ENCODE assay signal across 1 cellular context in genomic region chr7:143426479-143427142, GRCh38.
TF ChIP-seq lines count a peak whose summit lies in the region.

No MANE protein-coding gene starts in this region.

TF ChIP-seq in K562, 482 proteins besides CTCF, POLR2A, EP300 and RAD21 (continued from another document and continues in another):
- TF ChIP-seq POLR3G (IDR thresholded peaks at IDR 0.05; ENCODE audit: extremely low read depth, insufficient read length, insufficient replicate concordance), result no peak
- no peak for TF ChIP-seq SNIP1 (IDR thresholded peaks at IDR 0.05; ENCODE audit: low read depth)
- TF ChIP-seq CHD1 (IDR thresholded peaks at IDR 0.05; ENCODE audit: low read length), result no peak
- TF ChIP-seq RBM17 (IDR thresholded peaks at IDR 0.05; ENCODE audit: borderline replicate concordance, low read depth, low read length), result no peak
- TF ChIP-seq ZKSCAN3 (CRISPR knock-in tag; IDR thresholded peaks at IDR 0.05), result no peak
- TF ChIP-seq ZNF644 (tag; IDR thresholded peaks at IDR 0.05; ENCODE audit: low read depth), result no peak
- no peak for TF ChIP-seq PHTF2 (CRISPR knock-in tag; IDR thresholded peaks at IDR 0.05)
- TF ChIP-seq HMBOX1 (IDR thresholded peaks at IDR 0.05), result peak; percentile 67
- TF ChIP-seq PHB (CRISPR knock-in tag; IDR thresholded peaks at IDR 0.05), result no peak
- 0 out of 2 replicates have a peak, but pooled peaks have one; percentile 39 for TF ChIP-seq ZEB2 (IDR thresholded peaks at IDR 0.05)
- TF ChIP-seq MAFF (IDR thresholded peaks at IDR 0.05; ENCODE audit: low read length), result no peak
- TF ChIP-seq ZNF277 (CRISPR knock-in tag; IDR thresholded peaks at IDR 0.05; ENCODE audit: borderline replicate concordance), result no peak
- TF ChIP-seq HNRNPLL (IDR thresholded peaks at IDR 0.05; ENCODE audit: low read depth, low read length, poor library complexity, severe bottlenecking), result no peak
- TF ChIP-seq TEAD4 (IDR thresholded peaks at IDR 0.05; ENCODE audit: low read length), result peak; percentile 89
- no peak for TF ChIP-seq TEAD4 (CRISPR knock-in tag; IDR thresholded peaks at IDR 0.05; ENCODE audit: borderline replicate concordance)
- TF ChIP-seq NFXL1 (CRISPR knock-in tag; IDR thresholded peaks at IDR 0.05), result no peak
- peak; percentile 89 for TF ChIP-seq NCOR1 (IDR thresholded peaks at IDR 0.05)
- no peak for TF ChIP-seq THRAP3 (IDR thresholded peaks at IDR 0.05; ENCODE audit: borderline replicate concordance)
- TF ChIP-seq PHF20 (IDR thresholded peaks at IDR 0.05; ENCODE audit: partially characterized antibody), result no peak
- TF ChIP-seq KLF6 (CRISPR knock-in tag; IDR thresholded peaks at IDR 0.05; ENCODE audit: borderline replicate concordance), result no peak
- no peak for TF ChIP-seq ELK1 (CRISPR knock-in tag; IDR thresholded peaks at IDR 0.05)
- TF ChIP-seq DDX20 (tag; IDR thresholded peaks at IDR 0.05; ENCODE audit: low read depth), result no peak
- TF ChIP-seq WHSC1 (IDR thresholded peaks at IDR 0.05; ENCODE audit: low read length), result no peak
- TF ChIP-seq DPF2 (IDR thresholded peaks at IDR 0.05), result peak; percentile 90
- no peak for TF ChIP-seq ZNF280A (IDR thresholded peaks at IDR 0.05; ENCODE audit: low read depth, partially characterized antibody)
- peak; percentile 83 for TF ChIP-seq CBFA2T2 (conservative IDR thresholded peaks at IDR 0.05)
- peak; percentile 71 for TF ChIP-seq HDAC3 (IDR thresholded peaks at IDR 0.05; ENCODE audit: borderline replicate concordance, partially characterized antibody)
- TF ChIP-seq SETDB1 (IDR thresholded peaks at IDR 0.05; ENCODE audit: low read length), result no peak
- TF ChIP-seq ZNF764 (CRISPR knock-in tag; IDR thresholded peaks at IDR 0.05; ENCODE audit: low read depth), result no peak
- no peak for TF ChIP-seq ZNF212 (CRISPR knock-in tag; IDR thresholded peaks at IDR 0.05)
- TF ChIP-seq MED1 (CRISPR knock-in tag; IDR thresholded peaks at IDR 0.05; ENCODE audit: borderline replicate concordance), result no peak
- TF ChIP-seq MCM2 (IDR thresholded peaks at IDR 0.05; ENCODE audit: low read depth), result no peak
- TF ChIP-seq NR2C2 (CRISPR knock-in tag; IDR thresholded peaks at IDR 0.05), result no peak
- peak; percentile 75 for TF ChIP-seq NR2C2 (tag; IDR thresholded peaks at IDR 0.05)
- TF ChIP-seq MIER1 (IDR thresholded peaks at IDR 0.05; ENCODE audit: low read depth), result no peak
- no peak for TF ChIP-seq RBM25 (IDR thresholded peaks at IDR 0.05; ENCODE audit: low read depth, low read length, severe bottlenecking)
- TF ChIP-seq FOXA1 (IDR thresholded peaks at IDR 0.05; ENCODE audit: borderline replicate concordance), result no peak
- no peak for TF ChIP-seq HMGN3 (IDR thresholded peaks at IDR 0.05; ENCODE audit: borderline replicate concordance, extremely low read depth, insufficient read length, low read depth, low read length)
- no peak for TF ChIP-seq SLC30A9 (CRISPR knock-in tag; IDR thresholded peaks at IDR 0.05)
- no peak for TF ChIP-seq TAF15 (IDR thresholded peaks at IDR 0.05; ENCODE audit: low read depth, low read length)
- no peak for TF ChIP-seq ZKSCAN1 (IDR thresholded peaks at IDR 0.05; ENCODE audit: low read depth, low read length)
- TF ChIP-seq SAFB2 (IDR thresholded peaks at IDR 0.05; ENCODE audit: borderline replicate concordance, low read depth, low read length, severe bottlenecking), result no peak
- no peak for TF ChIP-seq ELF1 (tag; IDR thresholded peaks at IDR 0.05)
- no peak for TF ChIP-seq MEF2D (tag; conservative IDR thresholded peaks at IDR 0.05; ENCODE audit: low read depth)
- TF ChIP-seq THRA (IDR thresholded peaks at IDR 0.05), result no peak
- TF ChIP-seq TRIM24 (IDR thresholded peaks at IDR 0.05), result peak in 1 of 2 experiments; percentile 76; a peak in 3 of 4 replicates
- TF ChIP-seq SNAPC5 (CRISPR knock-in tag; IDR thresholded peaks at IDR 0.05), result no peak
- TF ChIP-seq ZNF23 (CRISPR knock-in tag; IDR thresholded peaks at IDR 0.05), result no peak
- TF ChIP-seq ZNF431 (CRISPR knock-in tag; IDR thresholded peaks at IDR 0.05), result no peak
- no peak for TF ChIP-seq RBM22 (IDR thresholded peaks at IDR 0.05; ENCODE audit: low read depth, low read length, poor library complexity, severe bottlenecking)
- TF ChIP-seq ESRRA (IDR thresholded peaks at IDR 0.05; ENCODE audit: borderline replicate concordance, low read depth), result peak; percentile 95
- TF ChIP-seq HMG20B (CRISPR knock-in tag; IDR thresholded peaks at IDR 0.05), result no peak
- TF ChIP-seq ZNF785 (CRISPR knock-in tag; IDR thresholded peaks at IDR 0.05), result no peak
- TF ChIP-seq L3MBTL2 (IDR thresholded peaks at IDR 0.05), result no peak
- TF ChIP-seq MCM3 (IDR thresholded peaks at IDR 0.05), result no peak
- peak; percentile 72 for TF ChIP-seq CHAMP1 (IDR thresholded peaks at IDR 0.05)
- no peak for TF ChIP-seq PURB (CRISPR knock-in tag; IDR thresholded peaks at IDR 0.05; ENCODE audit: low read depth)
- TF ChIP-seq GABPB1 (CRISPR knock-in tag; IDR thresholded peaks at IDR 0.05), result no peak
- TF ChIP-seq TRIM28 (IDR thresholded peaks at IDR 0.05), result no peak
- peak; percentile 68 for TF ChIP-seq MTA2 (IDR thresholded peaks at IDR 0.05; ENCODE audit: low read depth)
- no peak for TF ChIP-seq ZBED1 (IDR thresholded peaks at IDR 0.05)
- TF ChIP-seq SRSF7 (optimal IDR thresholded peaks at IDR 0.05; ENCODE audit: low read depth, low read length), result no peak
- TF ChIP-seq ZBTB12 (CRISPR knock-in tag; IDR thresholded peaks at IDR 0.05), result no peak
- TF ChIP-seq ZNF57 (CRISPR knock-in tag; IDR thresholded peaks at IDR 0.05), result no peak
- TF ChIP-seq SIN3B (IDR thresholded peaks at IDR 0.05; ENCODE audit: low read depth), result no peak
- TF ChIP-seq ARID1B (IDR thresholded peaks at IDR 0.05), result peak; percentile 94
- TF ChIP-seq HMG20A (CRISPR knock-in tag; conservative IDR thresholded peaks at IDR 0.05), result no peak
- TF ChIP-seq POLR2B (IDR thresholded peaks at IDR 0.05; ENCODE audit: low read depth, partially characterized antibody), result no peak
- no peak for TF ChIP-seq ZNF707 (CRISPR knock-in tag; conservative IDR thresholded peaks at IDR 0.05)
- TF ChIP-seq STAT5B (CRISPR knock-in tag; IDR thresholded peaks at IDR 0.05), result no peak
- TF ChIP-seq SRSF9 (IDR thresholded peaks at IDR 0.05; ENCODE audit: borderline replicate concordance, low read depth, low read length), result no peak
- TF ChIP-seq TSHZ1 (CRISPR knock-in tag; IDR thresholded peaks at IDR 0.05), result no peak
- no peak for TF ChIP-seq NFE2L1 (tag; IDR thresholded peaks at IDR 0.05; ENCODE audit: borderline replicate concordance, low read depth)
- TF ChIP-seq TEAD1 (CRISPR knock-in tag; IDR thresholded peaks at IDR 0.05), result no peak
- no peak for TF ChIP-seq KDM5B (IDR thresholded peaks at IDR 0.05; ENCODE audit: insufficient replicate concordance, low read depth, low read length)
- no peak for TF ChIP-seq ZNF3 (CRISPR knock-in tag; IDR thresholded peaks at IDR 0.05)
